Comparison of ENCODE assay signal across 9 cellular contexts in genomic region chr4:47510506-47511143, GRCh38. TPM values are rescaled to one million over a fixed set of nuclear protein-coding genes. Genes with fewer than 3 reads are reported as not detected.
DNase-seq lines count a peak whose midpoint lies in the region; ATAC-seq, FAIRE-seq and TF ChIP-seq lines count a peak whose summit lies in the region.
"Had no signal": no experiment of that assay in that cellular context is flagged by ENCODE, and none has a peak within 500 bp of the region (broad histone marks: within the 10 kb centered on the region; RNA-seq: fewer than 3 reads in every experiment).

No MANE protein-coding gene starts in this region.

- peaks cover 5% of the 10 kb centered on the region for H3K4me1 Mint-ChIP-seq in stimulated activated naive CD8-positive, alpha-beta T cell treated with anti-CD3 and anti-CD28 coated beads, Interleukin-15, amount 100 ng/mL, for 72 hours
- H3K4me1 Mint-ChIP-seq in astrocyte (ENCODE audit: low read depth, unreplicated experiment) = peaks cover 18% of the 10 kb centered on the region

- H3K9me3 Mint-ChIP-seq in stimulated activated naive CD8-positive, alpha-beta T cell treated with anti-CD3 and anti-CD28 coated beads, Interleukin-15, amount 100 ng/mL, for 72 hours = no peaks in the 10 kb centered on the region
- H3K9me3 Mint-ChIP-seq in astrocyte (ENCODE audit: unreplicated experiment) = no peaks in the 10 kb centered on the region

- no peak for DNase-seq in stimulated activated naive CD8-positive, alpha-beta T cell treated with anti-CD3 and anti-CD28 coated beads, Interleukin-15, Interleukin-2, amounts not matched to agents 100 U/mL and 50 U/mL, for 24 hours
- no peak for DNase-seq in stimulated activated naive CD8-positive, alpha-beta T cell treated with anti-CD3 and anti-CD28 coated beads, Interleukin-15, amount 100 ng/mL, for 72 hours
- DNase-seq in astrocyte (ENCODE audit: low read depth) (no peak), osteoblast (ENCODE audit: insufficient read length, low spot score, missing footprints) (peak; percentile 52), H54 (ENCODE audit: insufficient read length, low spot score) (no peak), NCI-H1048 (lab: John Stamatoyannopoulos, UW) (no peak), ovary (no peak)
- DNase-seq: CD4-positive, CD25-positive, alpha-beta regulatory T cell had no signal

- H3K4me3 ChIP-seq in astrocyte (ENCODE audit: insufficient read depth, low read depth, low read length) = no peak overlapping the region
- no peak overlapping the region for H3K4me3 ChIP-seq in osteoblast (ENCODE audit: insufficient read depth, low read length)
- H3K4me3 ChIP-seq in ovary = no peak overlapping the region

- H3K27ac Mint-ChIP-seq in stimulated activated naive CD8-positive, alpha-beta T cell treated with anti-CD3 and anti-CD28 coated beads, Interleukin-15, amount 100 ng/mL, for 72 hours = no peak overlapping the region
- peak overlapping the region; percentile 97 for H3K27ac Mint-ChIP-seq in astrocyte (ENCODE audit: unreplicated experiment)
- H3K27ac Mint-ChIP-seq: CD4-positive, CD25-positive, alpha-beta regulatory T cell had no signal

- peak; percentile 28 for ATAC-seq in stimulated activated naive CD8-positive, alpha-beta T cell treated with anti-CD3 and anti-CD28 coated beads, Interleukin-15, Interleukin-2, amounts not matched to agents 100 U/mL and 50 U/mL, for 24 hours
- no peak for ATAC-seq in stimulated activated naive CD8-positive, alpha-beta T cell treated with anti-CD3 and anti-CD28 coated beads, Interleukin-15, amount 100 ng/mL, for 72 hours
- peak; percentile 95 for ATAC-seq in HG03280 (IDR thresholded peaks at IDR 0.05; ENCODE audit: unreplicated experiment)

- H3K79me2 ChIP-seq in astrocyte (ENCODE audit: insufficient read depth, low read length) (peaks cover 38% of the 10 kb centered on the region), osteoblast (ENCODE audit: insufficient read depth, low read length) (peaks cover 50% of the 10 kb centered on the region)

- H3K4me2 ChIP-seq in astrocyte (ENCODE audit: low read length) = peak overlapping the region; percentile 16
- peak overlapping the region; percentile 10 for H3K4me2 ChIP-seq in osteoblast (ENCODE audit: insufficient read depth, low read length)

- H4K20me1 ChIP-seq in astrocyte (ENCODE audit: insufficient read depth, low read length) = no peaks in the 10 kb centered on the region
- no peaks in the 10 kb centered on the region for H4K20me1 ChIP-seq in osteoblast (ENCODE audit: insufficient read depth, low read length)

- TF ChIP-seq POLR2A in H54 (IDR thresholded peaks at IDR 0.05; ENCODE audit: low read depth, low read length) = no peak
- TF ChIP-seq POLR2A in ovary (IDR thresholded peaks at IDR 0.05) = no peak

- peaks cover 6% of the 10 kb centered on the region for H3K4me1 ChIP-seq in astrocyte (ENCODE audit: insufficient read depth, low read length)
- peaks cover 17% of the 10 kb centered on the region for H3K4me1 ChIP-seq in osteoblast (ENCODE audit: insufficient read depth, low read length)
- no peaks in the 10 kb centered on the region for H3K4me1 ChIP-seq in ovary (ENCODE audit: insufficient read depth)

- H3K27me3 Mint-ChIP-seq in stimulated activated naive CD8-positive, alpha-beta T cell treated with anti-CD3 and anti-CD28 coated beads, Interleukin-15, amount 100 ng/mL, for 72 hours = no peaks in the 10 kb centered on the region
- no peaks in the 10 kb centered on the region for H3K27me3 Mint-ChIP-seq in astrocyte (ENCODE audit: low read depth, unreplicated experiment)
- H3K27me3 Mint-ChIP-seq: CD4-positive, CD25-positive, alpha-beta regulatory T cell had no signal

- H3K4me3 Mint-ChIP-seq in stimulated activated naive CD8-positive, alpha-beta T cell treated with anti-CD3 and anti-CD28 coated beads, Interleukin-15, amount 100 ng/mL, for 72 hours = no peak overlapping the region
- peak overlapping the region; percentile 42 for H3K4me3 Mint-ChIP-seq in astrocyte (ENCODE audit: unreplicated experiment)
- H3K4me3 Mint-ChIP-seq: CD4-positive, CD25-positive, alpha-beta regulatory T cell had no signal

- no peak for TF ChIP-seq EP300 in ovary (IDR thresholded peaks at IDR 0.05)

- H3K9me3 ChIP-seq in astrocyte (ENCODE audit: insufficient read depth, low read depth, low read length) (no peaks in the 10 kb centered on the region), osteoblast (ENCODE audit: low read depth, low read length) (no peaks in the 10 kb centered on the region), ovary (no peaks in the 10 kb centered on the region)

- peak; percentile 4 for TF ChIP-seq CTCF in astrocyte (IDR thresholded peaks at IDR 0.05; ENCODE audit: insufficient read depth, low read depth, low read length)
- peak; percentile 40 for TF ChIP-seq CTCF in osteoblast (IDR thresholded peaks at IDR 0.05; ENCODE audit: extremely low read depth, low read depth, low read length)
- no peak for TF ChIP-seq CTCF in ovary (IDR thresholded peaks at IDR 0.05)

- intact Hi-C loops in ovary (cut with DNase I) = no loop called here

- H2AFZ ChIP-seq in astrocyte (ENCODE audit: low read depth, low read length) (no peak overlapping the region), osteoblast (ENCODE audit: low read length) (peak overlapping the region; percentile 2)

- H3K36me3 Mint-ChIP-seq in astrocyte (ENCODE audit: low read depth, unreplicated experiment) = peaks cover 11% of the 10 kb centered on the region
- H3K36me3 Mint-ChIP-seq: CD4-positive, CD25-positive, alpha-beta regulatory T cell had no signal

- H3K27ac ChIP-seq in astrocyte (ENCODE audit: low read depth, low read length) (peak overlapping the region; percentile 28), osteoblast (ENCODE audit: low read depth, low read length) (peak overlapping the region; percentile 76), ovary (no peak overlapping the region)

- no peaks in the 10 kb centered on the region for H3K27me3 ChIP-seq in astrocyte (ENCODE audit: insufficient read depth, low read length)
- H3K27me3 ChIP-seq in osteoblast (ENCODE audit: insufficient read depth, low read length) = no peaks in the 10 kb centered on the region
- no peaks in the 10 kb centered on the region for H3K27me3 ChIP-seq in ovary

- WGBS in ovary, 3 donors = 43 to 54% (median 45%) methylated on average over 2 of the region's 2 CpGs

- H3K9ac ChIP-seq in astrocyte (ENCODE audit: low read length) = peak overlapping the region; percentile 48

- peak; percentile 54 for FAIRE-seq in astrocyte (lab: Jason Lieb, UNC)
- no peak for FAIRE-seq in H54 (lab: Jason Lieb, UNC)

- peaks cover 23% of the 10 kb centered on the region for H3K36me3 ChIP-seq in astrocyte (ENCODE audit: insufficient read depth, low read length)
- H3K36me3 ChIP-seq in osteoblast (ENCODE audit: insufficient read depth, low read length) = peaks cover 27% of the 10 kb centered on the region
- no peaks in the 10 kb centered on the region for H3K36me3 ChIP-seq in ovary

RNA-seq across cellular contexts. Expression of gene ATP10D, which starts 25.6 kb away (rescaled TPM):
- total RNA-seq in astrocyte (69.6 and 75.8 TPM in 2 replicates), osteoblast (49.8 and 51.8 TPM in 2 replicates), ovary (10 to 100 TPM; 10.1 to 27.8 (median 19.6) TPM)
- polyA plus RNA-seq in ovary = 10 to 100 TPM in 1 of 2 donors, 1 to 10 TPM in 1; 8.2 to 24.9 TPM

RNA-seq across cellular contexts. Expression of gene COMMD8, which starts 47.1 kb away (rescaled TPM):
- total RNA-seq in astrocyte (22.5 and 23.5 TPM in 2 replicates), osteoblast (28.9 and 30.8 TPM in 2 replicates), ovary (10 to 100 TPM in 5 of 7 donors, 1 to 10 TPM in 2; 6.5 to 13.2 (median 11.0) TPM)
- polyA plus RNA-seq in ovary = 10 to 100 TPM in 1 of 2 donors, 1 to 10 TPM in 1; 8.9 to 10.7 TPM

Comparison
In these comparisons a context has a peak if more than half of its experiments do, and no peak if none do; other contexts are left out.
1. H3K27ac ChIP-seq: peak in astrocyte (single experiment) and osteoblast (single experiment); none in ovary (0 of 2).
2. CTCF ChIP-seq: peak in astrocyte (single experiment) and osteoblast (single experiment); none in ovary (0 of 3).